Comparison of ENCODE assay signal across 8 cellular contexts in the genomic region with DNA sequence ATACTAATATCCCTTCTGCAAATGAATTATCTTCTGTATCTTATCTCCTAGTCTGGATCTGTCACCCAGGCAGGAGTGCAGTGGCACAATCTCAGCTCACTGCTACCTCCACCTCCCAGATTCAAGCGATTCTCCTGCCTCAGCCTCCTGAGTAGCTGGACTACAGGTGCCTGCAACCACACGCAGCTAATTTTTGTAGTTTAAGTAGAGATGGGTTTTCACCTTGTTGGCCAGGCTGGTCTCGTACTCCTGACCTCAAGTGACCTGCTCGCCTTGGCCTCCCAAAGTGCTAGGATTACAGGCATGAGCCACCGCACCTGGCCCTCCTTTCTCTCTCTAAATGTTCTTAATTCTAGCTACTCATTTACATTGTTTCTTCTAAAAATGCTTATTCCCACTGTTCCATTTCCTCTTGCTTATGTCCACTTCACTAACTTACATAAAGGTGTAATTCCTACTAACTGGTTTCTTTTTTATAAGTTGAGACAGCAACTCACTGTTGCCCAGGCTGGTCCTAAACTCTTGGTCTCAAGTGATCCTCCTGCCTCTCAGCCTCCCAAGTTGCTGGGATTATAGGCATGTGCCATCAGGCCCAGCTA. TPM values are rescaled to one million over a fixed set of nuclear protein-coding genes. Genes with fewer than 3 reads are reported as not detected.
DNase-seq lines count a peak whose midpoint lies in the region; ATAC-seq and TF ChIP-seq lines count a peak whose summit lies in the region.
"Not testable (repeated sequence)": the region's sequence is repeated elsewhere in the genome, so short reads cannot be mapped to it uniquely, and the experiment has no call there.
"Had no signal": no experiment of that assay in that cellular context is flagged by ENCODE, and none has a peak within 500 bp of the region (broad histone marks: within the 10 kb centered on the region; RNA-seq: fewer than 3 reads in every experiment).

No MANE protein-coding gene starts in this region.

- H3K36me3 Mint-ChIP-seq in Caco-2 (ENCODE audit: insufficient read depth, unreplicated experiment): peaks cover 34% of the 10 kb centered on the region
- H3K36me3 Mint-ChIP-seq in T-helper 1 cell treated with Interleukin-12 subunit alpha and Interleukin-12 subunit beta and Interleukin-4 antibody, amounts not matched to agents 30 μg/mL and 1 μg/mL, for 36 hours (ENCODE audit: low read depth): peaks cover 71% of the 10 kb centered on the region
- peaks cover 77% of the 10 kb centered on the region for H3K36me3 Mint-ChIP-seq in activated CD8-positive, alpha-beta memory T cell treated with anti-CD3 and anti-CD28 coated beads, Interleukin-2, amount 10 ng/mL, durations not matched to agents 7 days and 5 days
- H3K36me3 Mint-ChIP-seq in activated naive CD4-positive, alpha-beta T cell treated with anti-CD3 and anti-CD28 coated beads, Interleukin-2, amount 10 ng/mL, durations not matched to agents 7 days and 5 days: peaks cover 76% of the 10 kb centered on the region
- peaks cover 53% of the 10 kb centered on the region for H3K36me3 Mint-ChIP-seq in dendritic cell treated with granulocyte-macrophage colony-stimulating factor and Interleukin-4, amounts not matched to agents 40 ng/mL and 50 ng/mL, for 4 days (ENCODE audit: low read depth)

- not testable (repeated sequence) for BruUV-seq in Caco-2 (replicated peaks; lab: Mats Ljungman, UMichigan)

- H3K4me1 Mint-ChIP-seq in Caco-2 (ENCODE audit: low read depth, unreplicated experiment): peaks cover 59% of the 10 kb centered on the region
- H3K4me1 Mint-ChIP-seq in T-helper 1 cell treated with Interleukin-12 subunit alpha and Interleukin-12 subunit beta and Interleukin-4 antibody, amounts not matched to agents 30 μg/mL and 1 μg/mL, for 36 hours (ENCODE audit: low read depth): peaks cover 57% of the 10 kb centered on the region
- peaks cover 49% of the 10 kb centered on the region for H3K4me1 Mint-ChIP-seq in activated CD8-positive, alpha-beta memory T cell treated with anti-CD3 and anti-CD28 coated beads, Interleukin-2, amount 10 ng/mL, durations not matched to agents 7 days and 5 days
- H3K4me1 Mint-ChIP-seq in activated naive CD4-positive, alpha-beta T cell treated with anti-CD3 and anti-CD28 coated beads, Interleukin-2, amount 10 ng/mL, durations not matched to agents 7 days and 5 days: peaks cover 61% of the 10 kb centered on the region
- H3K4me1 Mint-ChIP-seq in dendritic cell treated with granulocyte-macrophage colony-stimulating factor and Interleukin-4, amounts not matched to agents 40 ng/mL and 50 ng/mL, for 4 days (ENCODE audit: low read depth): peaks cover 47% of the 10 kb centered on the region

- H3K27ac Mint-ChIP-seq in Caco-2 (ENCODE audit: unreplicated experiment): peak overlapping the region; percentile 83
- H3K27ac Mint-ChIP-seq in T-helper 1 cell treated with Interleukin-12 subunit alpha and Interleukin-12 subunit beta and Interleukin-4 antibody, amounts not matched to agents 30 μg/mL and 1 μg/mL, for 36 hours: peak overlapping the region; percentile 64
- H3K27ac Mint-ChIP-seq in activated CD8-positive, alpha-beta memory T cell treated with anti-CD3 and anti-CD28 coated beads, Interleukin-2, amount 10 ng/mL, durations not matched to agents 7 days and 5 days: peak overlapping the region; percentile 58
- not testable (repeated sequence) for H3K27ac Mint-ChIP-seq in activated naive CD4-positive, alpha-beta T cell treated with anti-CD3 and anti-CD28 coated beads, Interleukin-2, amount 10 ng/mL, durations not matched to agents 7 days and 5 days
- H3K27ac Mint-ChIP-seq in dendritic cell treated with granulocyte-macrophage colony-stimulating factor and Interleukin-4, amounts not matched to agents 40 ng/mL and 50 ng/mL, for 4 days: peak overlapping the region; percentile 24

- H3K79me1 ChIP-seq in mesenchymal stem cell (replicated peaks; ENCODE audit: low read length, poor library complexity, severe bottlenecking): peaks cover 20% of the 10 kb centered on the region
- not testable (repeated sequence) for H3K79me1 ChIP-seq in trophoblast cell (ENCODE audit: low read length)

- CTCF ChIA-PET in Caco-2 (lab: Charles Lee): interaction anchor here (0.6 kb wide), 1 partner anchor 117 kb away, joined by 5 read pairs; no protein-coding TSS in a partner anchor
- CTCF ChIA-PET in activated CD8-positive, alpha-beta memory T cell treated with anti-CD3 and anti-CD28 coated beads, Interleukin-2, amount 10 ng/mL, durations not matched to agents 7 days and 5 days (lab: Charles Lee): interaction anchor here (1.2 kb wide), 1 partner anchor 13 kb away, joined by 3 read pairs; no protein-coding TSS in a partner anchor
- CTCF ChIA-PET in activated naive CD4-positive, alpha-beta T cell treated with anti-CD3 and anti-CD28 coated beads, Interleukin-2, amount 10 ng/mL, durations not matched to agents 7 days and 5 days (lab: Charles Lee): not testable (repeated sequence)

- not testable (repeated sequence) for H2AFZ ChIP-seq in mesenchymal stem cell (ENCODE audit: low read depth, low read length); trophoblast cell (ENCODE audit: insufficient read depth, low read length, poor library complexity)

- H4K12ac ChIP-seq in trophoblast cell (ENCODE audit: low read depth, low read length): not testable (repeated sequence)

- H2BK120ac ChIP-seq in mesenchymal stem cell (ENCODE audit: low read depth, low read length): not testable (repeated sequence)
- peak overlapping the region; percentile 43 for H2BK120ac ChIP-seq in trophoblast cell (ENCODE audit: insufficient read depth, low read length, poor library complexity)

- not testable (repeated sequence) for H2BK12ac ChIP-seq in mesenchymal stem cell (ENCODE audit: low read length in 2 of 2); trophoblast cell (ENCODE audit: low read length)

- not testable (repeated sequence) for H3K27me3 ChIP-seq in Caco-2 (replicated peaks; ENCODE audit: control insufficient read depth, insufficient read depth, low read length); mesenchymal stem cell (ENCODE audit: control insufficient read depth in 1 of 2, insufficient read depth in 1 of 2, low read length in 2 of 2); trophoblast cell (ENCODE audit: insufficient read depth, low read length)

- not testable (repeated sequence) for H3K4me3 ChIP-seq in Caco-2 (ENCODE audit: low read depth, low read length); mesenchymal stem cell (ENCODE audit: insufficient read depth in 1 of 2, low read depth in 1 of 2, low read length in 2 of 2); trophoblast cell (ENCODE audit: low read depth, low read length)

- H3K9me3 Mint-ChIP-seq in Caco-2 (ENCODE audit: unreplicated experiment); T-helper 1 cell treated with Interleukin-12 subunit alpha and Interleukin-12 subunit beta and Interleukin-4 antibody, amounts not matched to agents 30 μg/mL and 1 μg/mL, for 36 hours; activated CD8-positive, alpha-beta memory T cell treated with anti-CD3 and anti-CD28 coated beads, Interleukin-2, amount 10 ng/mL, durations not matched to agents 7 days and 5 days (ENCODE audit: low read depth); activated naive CD4-positive, alpha-beta T cell treated with anti-CD3 and anti-CD28 coated beads, Interleukin-2, amount 10 ng/mL, durations not matched to agents 7 days and 5 days; dendritic cell treated with granulocyte-macrophage colony-stimulating factor and Interleukin-4, amounts not matched to agents 40 ng/mL and 50 ng/mL, for 4 days: not testable (repeated sequence)

- not testable (repeated sequence) for H2BK5ac ChIP-seq in mesenchymal stem cell (ENCODE audit: low read depth, low read length, poor library complexity, severe bottlenecking); trophoblast cell (ENCODE audit: low read depth, low read length, poor library complexity)

- H3K23ac ChIP-seq in mesenchymal stem cell (ENCODE audit: low read length in 2 of 2); trophoblast cell (ENCODE audit: low read length): not testable (repeated sequence)

- H3K4me1 ChIP-seq in Caco-2: peaks cover 71% of the 10 kb centered on the region
- H3K4me1 ChIP-seq in mesenchymal stem cell (ENCODE audit: control insufficient read depth, insufficient read depth, low read depth, low read length); trophoblast cell (ENCODE audit: control insufficient read depth in 1 of 2, insufficient read depth in 2 of 2, low read length in 2 of 2): not testable (repeated sequence)

- H3K4me2 ChIP-seq in mesenchymal stem cell (ENCODE audit: low read length, poor library complexity, severe bottlenecking); trophoblast cell (ENCODE audit: low read length): not testable (repeated sequence)

- H3K4me3 Mint-ChIP-seq in Caco-2 (ENCODE audit: unreplicated experiment): peak overlapping the region; percentile 39
- peak overlapping the region; percentile 40 for H3K4me3 Mint-ChIP-seq in T-helper 1 cell treated with Interleukin-12 subunit alpha and Interleukin-12 subunit beta and Interleukin-4 antibody, amounts not matched to agents 30 μg/mL and 1 μg/mL, for 36 hours
- H3K4me3 Mint-ChIP-seq in activated CD8-positive, alpha-beta memory T cell treated with anti-CD3 and anti-CD28 coated beads, Interleukin-2, amount 10 ng/mL, durations not matched to agents 7 days and 5 days; dendritic cell treated with granulocyte-macrophage colony-stimulating factor and Interleukin-4, amounts not matched to agents 40 ng/mL and 50 ng/mL, for 4 days: not testable (repeated sequence)
- H3K4me3 Mint-ChIP-seq in activated naive CD4-positive, alpha-beta T cell treated with anti-CD3 and anti-CD28 coated beads, Interleukin-2, amount 10 ng/mL, durations not matched to agents 7 days and 5 days: peak overlapping the region; percentile 7

- TF ChIP-seq CTCF in Caco-2 (IDR thresholded peaks at IDR 0.05; ENCODE audit: insufficient read depth in 1 of 2, low read depth in 1 of 2, low read length in 1 of 2, severe bottlenecking in 1 of 2, unreplicated experiment in 1 of 2): not testable (repeated sequence)

- not testable (repeated sequence) for H3K79me2 ChIP-seq in trophoblast cell (ENCODE audit: control insufficient read depth, insufficient read depth, low read length, poor library complexity)

- H2BK15ac ChIP-seq in mesenchymal stem cell (ENCODE audit: low read depth, poor library complexity, severe bottlenecking): not testable (repeated sequence)

- not testable (repeated sequence) for ATAC-seq in activated CD8-positive, alpha-beta memory T cell treated with anti-CD3 and anti-CD28 coated beads, Interleukin-2, amount 10 ng/mL, durations not matched to agents 7 days and 5 days

- over 99% methylated on average over 4 of the region's 5 CpGs for WGBS in mesenchymal stem cell
- no CpG with 5 or more reads among the region's 5 CpGs for WGBS in trophoblast cell (ENCODE audit: extremely low coverage, insufficient coverage, insufficient read length)

- peak; percentile 37 to 47 for DNase-seq in Caco-2
- DNase-seq in activated CD8-positive, alpha-beta memory T cell treated with anti-CD3 and anti-CD28 coated beads, Interleukin-2, amount 10 ng/mL, durations not matched to agents 7 days and 5 days; activated naive CD4-positive, alpha-beta T cell treated with anti-CD3 and anti-CD28 coated beads, Interleukin-2, amount 10 ng/mL, durations not matched to agents 7 days and 5 days; mesenchymal stem cell; trophoblast cell: not testable (repeated sequence)

- H4K91ac ChIP-seq in mesenchymal stem cell (ENCODE audit: low read length); trophoblast cell (ENCODE audit: low read depth, low read length): not testable (repeated sequence)

- H3K36me3 ChIP-seq in Caco-2 (ENCODE audit: control insufficient read depth, insufficient read depth, low read length) (peaks cover 16% of the 10 kb centered on the region), mesenchymal stem cell (ENCODE audit: control insufficient read depth in 1 of 2, insufficient read depth in 2 of 2, low read depth in 1 of 2, low read length in 2 of 2) (peaks cover 56 to 96% of the 10 kb centered on the region in 2 experiments), trophoblast cell (ENCODE audit: control insufficient read depth in 1 of 2, insufficient read depth in 2 of 2, low read length in 2 of 2) (peaks cover 56 to 66% of the 10 kb centered on the region in 2 experiments)

- peak overlapping the region; percentile 49 for H3K9ac ChIP-seq in mesenchymal stem cell (ENCODE audit: low read length)
- not testable (repeated sequence) for H3K9ac ChIP-seq in trophoblast cell (ENCODE audit: low read length)

- POLR2A ChIA-PET in Caco-2 (lab: Charles Lee): interaction anchor here (0.6 kb wide), 3 partner anchors 10 to 46 kb away, joined by 4 to 6 read pairs (median 4); no protein-coding TSS in a partner anchor

- H3K18ac ChIP-seq in mesenchymal stem cell (ENCODE audit: low read depth in 1 of 2, low read length in 2 of 2); trophoblast cell (ENCODE audit: low read length): not testable (repeated sequence)

- intact Hi-C loops in Caco-2 (cut with micrococcal nuclease; ENCODE audit: unreplicated experiment); dendritic cell treated with granulocyte-macrophage colony-stimulating factor and Interleukin-4, amounts not matched to agents 40 ng/mL and 50 ng/mL, for 4 days (cut with micrococcal nuclease): not testable (repeated sequence)

- not testable (repeated sequence) for H3K9me3 ChIP-seq in Caco-2; mesenchymal stem cell (ENCODE audit: control insufficient read depth, low read length); trophoblast cell (ENCODE audit: insufficient read depth, low read depth, low read length)

- not testable (repeated sequence) for H3K27ac ChIP-seq in mesenchymal stem cell (ENCODE audit: low read length, poor library complexity, severe bottlenecking); trophoblast cell (ENCODE audit: low read depth, low read length)

- not testable (repeated sequence) for H4K8ac ChIP-seq in mesenchymal stem cell (ENCODE audit: low read length); trophoblast cell (ENCODE audit: low read depth, low read length)

- not testable (repeated sequence) for H3K27me3 Mint-ChIP-seq in Caco-2 (ENCODE audit: insufficient read depth, unreplicated experiment); T-helper 1 cell treated with Interleukin-12 subunit alpha and Interleukin-12 subunit beta and Interleukin-4 antibody, amounts not matched to agents 30 μg/mL and 1 μg/mL, for 36 hours (ENCODE audit: low read depth); activated CD8-positive, alpha-beta memory T cell treated with anti-CD3 and anti-CD28 coated beads, Interleukin-2, amount 10 ng/mL, durations not matched to agents 7 days and 5 days; activated naive CD4-positive, alpha-beta T cell treated with anti-CD3 and anti-CD28 coated beads, Interleukin-2, amount 10 ng/mL, durations not matched to agents 7 days and 5 days; dendritic cell treated with granulocyte-macrophage colony-stimulating factor and Interleukin-4, amounts not matched to agents 40 ng/mL and 50 ng/mL, for 4 days

- not testable (repeated sequence) for H3K4ac ChIP-seq in mesenchymal stem cell (ENCODE audit: low read depth in 1 of 2, low read length in 2 of 2); trophoblast cell (ENCODE audit: low read depth, low read length)

- H3K14ac ChIP-seq in mesenchymal stem cell (ENCODE audit: low read length in 2 of 2); trophoblast cell (ENCODE audit: low read length): not testable (repeated sequence)

- H2AK5ac ChIP-seq in mesenchymal stem cell (ENCODE audit: low read length, severe bottlenecking); trophoblast cell (ENCODE audit: low read length): not testable (repeated sequence)

RNA-seq across cellular contexts. Expression of gene SLC2A3, which starts 9.8 kb away (rescaled TPM):
- 2,966 and 3,303 TPM in 2 replicates for total RNA-seq in Caco-2 (2022)
- total RNA-seq in activated CD8-positive, alpha-beta memory T cell treated with anti-CD3 and anti-CD28 coated beads, Interleukin-2, amount 10 ng/mL, durations not matched to agents 7 days and 5 days: 100 to 1,000 TPM; 193 to 290 TPM
- 117 TPM for polyA plus RNA-seq in mesenchymal stem cell (2013, experiment 1 of 2)
- polyA plus RNA-seq in mesenchymal stem cell (2013, experiment 2 of 2): 119 TPM
- 1,584 and 1,664 TPM in 2 replicates for polyA plus RNA-seq in trophoblast cell (2013)

RNA-seq across cellular contexts. Expression of gene SLC2A14, which starts 53.5 kb away (rescaled TPM):
- 129 and 141 TPM in 2 replicates for total RNA-seq in Caco-2 (2022)
- under 1 TPM; 0.12 to 0.38 TPM for total RNA-seq in activated CD8-positive, alpha-beta memory T cell treated with anti-CD3 and anti-CD28 coated beads, Interleukin-2, amount 10 ng/mL, durations not matched to agents 7 days and 5 days
- polyA plus RNA-seq in mesenchymal stem cell (2013, experiment 1 of 2): 1.1 TPM
- polyA plus RNA-seq in mesenchymal stem cell (2013, experiment 2 of 2): 0.96 TPM
- polyA plus RNA-seq in trophoblast cell (2013): 17.6 TPM in 2 replicates
- total RNA-seq: G401 had no signal

Comparison
In these comparisons a context has a peak if more than half of its experiments do, and no peak if none do; other contexts are left out.
1. RNA of gene SLC2A3, which starts 9.8 kb away (total RNA-seq): 2,966 to 3,303 TPM in Caco-2; 193 to 290 TPM in activated CD8-positive, alpha-beta memory T cell treated with anti-CD3 and anti-CD28 coated beads, Interleukin-2, amount 10 ng/mL, durations not matched to agents 7 days and 5 days; every median in the first group is over 10 times any median in the second.
2. RNA of gene SLC2A14, which starts 53.5 kb away (total RNA-seq): 129 to 141 TPM in Caco-2; 0.12 to 0.38 TPM in activated CD8-positive, alpha-beta memory T cell treated with anti-CD3 and anti-CD28 coated beads, Interleukin-2, amount 10 ng/mL, durations not matched to agents 7 days and 5 days; every median in the first group is over 10 times any median in the second.